In genomic region chr22:41687901-41688364, GRCh38 we compare ENCODE assay signal across 1 cellular context.
TF ChIP-seq lines count a peak whose summit lies in the region.

No MANE protein-coding gene starts in this region.

TF ChIP-seq in H1, 55 proteins besides CTCF, POLR2A, EP300 and RAD21:
- TF ChIP-seq GTF2F1 (IDR thresholded peaks at IDR 0.05; ENCODE audit: borderline replicate concordance, low read depth, low read length) (no peak), MAX (IDR thresholded peaks at IDR 0.05) (peak; percentile 66; the same call in 1 of the 2 replicates)
- TF ChIP-seq, protein P1, sequence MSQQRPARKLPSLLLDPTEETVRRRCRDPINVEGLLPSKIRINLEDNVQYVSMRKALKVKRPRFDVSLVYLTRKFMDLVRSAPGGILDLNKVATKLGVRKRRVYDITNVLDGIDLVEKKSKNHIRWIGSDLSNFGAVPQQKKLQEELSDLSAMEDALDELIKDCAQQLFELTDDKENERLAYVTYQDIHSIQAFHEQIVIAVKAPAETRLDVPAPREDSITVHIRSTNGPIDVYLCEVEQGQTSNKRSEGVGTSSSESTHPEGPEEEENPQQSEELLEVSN (IDR thresholded peaks at IDR 0.05) = peak; percentile 63; the same call in 1 of the 2 replicates
